In the genomic region with DNA sequence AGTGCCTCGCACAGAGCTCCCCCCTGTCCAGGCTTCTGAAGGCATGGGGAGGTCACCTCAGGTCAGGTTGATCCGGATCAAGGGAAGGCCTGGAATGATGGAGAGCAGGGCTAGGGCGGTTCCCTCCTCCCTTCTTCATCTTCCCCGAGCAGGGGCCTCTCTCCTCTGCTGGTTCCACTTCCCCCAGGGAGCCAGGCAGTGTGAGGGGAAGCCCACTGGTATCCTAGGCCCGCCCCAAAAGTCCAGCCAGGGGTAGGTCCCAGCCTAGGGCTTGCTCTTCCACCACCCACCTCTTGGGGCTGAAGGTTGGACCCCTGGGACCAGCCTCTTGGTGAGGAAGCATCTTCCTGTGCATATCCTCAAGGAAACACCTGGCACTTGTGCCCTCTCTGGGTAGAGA, we compare ENCODE assay signal across 2 cellular contexts.
TF ChIP-seq lines count a peak whose summit lies in the region.

No MANE protein-coding gene starts in this region.

TF ChIP-seq in A549, 52 proteins besides CTCF, POLR2A, EP300 and RAD21 (continued from another document):
- TF ChIP-seq POLR2AphosphoS2 (conservative IDR thresholded peaks at IDR 0.05; ENCODE audit: low read length) (no peak), TFCP2L1 (CRISPR knock-in tag; IDR thresholded peaks at IDR 0.05) (no peak), HEYL (CRISPR knock-in tag; IDR thresholded peaks at IDR 0.05) (no peak), CEBPB (IDR thresholded peaks at IDR 0.05) (no peak), ZSCAN20 (CRISPR knock-in tag; IDR thresholded peaks at IDR 0.05) (no peak), CHD2 (IDR thresholded peaks at IDR 0.05; ENCODE audit: low read length, partially characterized antibody) (no peak), NFE2L2 (conservative IDR thresholded peaks at IDR 0.05; ENCODE audit: low read length) (no peak), HMGXB4 (CRISPR knock-in tag; IDR thresholded peaks at IDR 0.05; ENCODE audit: borderline replicate concordance) (no peak), ZFP36 (IDR thresholded peaks at IDR 0.05; ENCODE audit: borderline replicate concordance, partially characterized antibody) (no peak), BHLHE40 (IDR thresholded peaks at IDR 0.05; ENCODE audit: low read depth, low read length) (no peak)

TF ChIP-seq in HCT116, 20 proteins besides CTCF, POLR2A, EP300 and RAD21:
- no peak for TF ChIP-seq ZNF274 (IDR thresholded peaks at IDR 0.05; ENCODE audit: low read depth, low read length)
- TF ChIP-seq EZH2phosphoT487 (IDR thresholded peaks at IDR 0.05; ENCODE audit: borderline replicate concordance): no peak
